13 cellular contexts compared by ENCODE assay signal in the genomic region with DNA sequence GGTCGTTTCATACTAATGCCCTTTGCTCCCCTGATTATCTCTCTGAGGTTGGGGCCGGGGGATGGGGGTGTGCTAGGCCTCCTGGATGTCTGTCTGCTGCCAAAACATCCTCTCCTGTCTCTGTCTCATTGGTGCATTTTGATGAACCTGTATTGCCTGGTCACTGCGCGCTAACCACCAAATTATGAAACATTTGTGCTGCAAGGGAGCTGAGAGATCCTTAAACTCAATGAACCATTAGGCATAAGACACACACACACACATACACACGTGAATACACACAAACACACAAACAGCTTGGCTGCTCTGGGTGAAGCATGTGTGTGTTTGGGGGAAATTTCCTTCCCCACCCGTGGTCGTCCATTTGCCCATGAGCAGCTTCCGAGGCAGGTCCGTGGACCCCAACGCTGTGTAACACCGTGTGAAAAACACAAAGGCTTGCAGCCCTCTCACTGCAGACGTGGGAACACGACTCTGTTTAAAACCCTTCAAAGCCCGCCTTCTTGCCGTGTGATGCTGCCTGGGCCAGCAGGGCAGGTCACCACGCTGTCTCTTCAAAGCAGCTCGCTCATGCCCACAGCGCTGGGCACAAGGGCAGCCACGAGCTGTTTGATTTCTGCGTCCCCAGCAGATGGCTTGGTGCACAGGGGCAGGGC.
DNase-seq lines count a peak whose midpoint lies in the region; FAIRE-seq and TF ChIP-seq lines count a peak whose summit lies in the region.
"Had no signal": no experiment of that assay in that cellular context is flagged by ENCODE, and none has a peak within 500 bp of the region (broad histone marks: within the 10 kb centered on the region; RNA-seq: fewer than 3 reads in every experiment).

No MANE protein-coding gene starts in this region.

- H2BK5ac ChIP-seq in neuronal stem cell (ENCODE audit: low read length) = no peak overlapping the region

- H4K8ac ChIP-seq in neuronal stem cell (ENCODE audit: low read depth, low read length) = no peak overlapping the region

- H3K18ac ChIP-seq in neuronal stem cell (ENCODE audit: low read length) = no peak overlapping the region

- H3K4me3 ChIP-seq in neuronal stem cell (ENCODE audit: low read length in 2 of 2) = no peak overlapping the region
- no peak overlapping the region for H3K4me3 ChIP-seq in kidney (ENCODE audit: low read length in 2 of 2)
- H3K4me3 ChIP-seq: testis had no signal

- no peak overlapping the region for H3K4ac ChIP-seq in neuronal stem cell (ENCODE audit: low read length)

- FAIRE-seq in kidney (lab: Jason Lieb, UNC) = no peak

- H2BK15ac ChIP-seq in neuronal stem cell (ENCODE audit: low read length) = no peak overlapping the region

- peaks cover 3 to 7% of the 10 kb centered on the region in 2 donors for H3K4me1 ChIP-seq in neuronal stem cell (ENCODE audit: control insufficient read depth in 2 of 2, insufficient read depth in 1 of 2, low read depth in 1 of 2, low read length in 2 of 2)
- peaks cover 0 to 7% of the 10 kb centered on the region in 2 donors for H3K4me1 ChIP-seq in kidney (ENCODE audit: control insufficient read depth in 1 of 2, insufficient read depth in 1 of 2, low read depth in 1 of 2, low read length in 2 of 2)
- H3K4me1 ChIP-seq: testis had no signal

- H3K79me1 ChIP-seq in neuronal stem cell (ENCODE audit: low read depth, low read length) = no peaks in the 10 kb centered on the region

- H3K27me3 ChIP-seq in neuronal stem cell (ENCODE audit: control insufficient read depth in 3 of 3, insufficient read depth in 3 of 3, low read depth in 1 of 3, low read length in 3 of 3) = no peaks in the 10 kb centered on the region
- H3K27me3 ChIP-seq: testis had no signal

- no peak overlapping the region for H2AK5ac ChIP-seq in neuronal stem cell (ENCODE audit: low read depth, low read length)

- no CpG with 5 or more reads among the region's 20 CpGs for WGBS in neuronal stem cell (ENCODE audit: extremely low coverage in 2 of 2, insufficient read length in 2 of 2, insufficient replicate concordance in 1 of 2), 2 donors

- no peaks in the 10 kb centered on the region for H3K36me3 ChIP-seq in neuronal stem cell (replicated peaks in 1 of 2; ENCODE audit: control insufficient read depth in 2 of 2, insufficient read depth in 2 of 2, low read length in 2 of 2)
- no peaks in the 10 kb centered on the region for H3K36me3 ChIP-seq in kidney (ENCODE audit: control insufficient read depth in 1 of 2, insufficient read depth in 2 of 2, low read length in 2 of 2)

- H3K9me3 ChIP-seq in neuronal stem cell (replicated peaks in 1 of 2; ENCODE audit: control insufficient read depth in 2 of 2, insufficient read depth in 1 of 2, low read depth in 1 of 2, low read length in 2 of 2) (no peaks in the 10 kb centered on the region), kidney (ENCODE audit: control insufficient read depth in 1 of 2, low read length in 2 of 2) (no peaks in the 10 kb centered on the region)
- H3K9me3 ChIP-seq: testis had no signal

- DNase-seq in NCI-H82 (lab: John Stamatoyannopoulos, UW) = peak; percentile 33
- DNase-seq in NCI-H82 treated with DMSO at 0.1 percent for 48 hours (lab: John Stamatoyannopoulos, UW; ENCODE audit: unreplicated experiment) = no peak
- DNase-seq in KG1 (lab: John Stamatoyannopoulos, UW) = peak; percentile 28
- DNase-seq in neuronal stem cell (ENCODE audit: low spot score) = no peak
- DNase-seq in dedifferentiated amniotic fluid mesenchymal stem cell (ENCODE audit: extremely low spot score) = no peak
- DNase-seq in kidney = no peak
- no peak for DNase-seq in NCI-H1105 treated with DMSO at 0.1 percent for 48 hours (lab: John Stamatoyannopoulos, UW)
- DNase-seq: 8988T; activated CD4-positive, CD25-positive, alpha-beta regulatory T cell treated with anti-CD3 and anti-CD28 coated beads, Interleukin-2, amount 50 U/mL, for 72 hours; DMS 273 treated with DMSO at 0.1 percent for 48 hours; SHP77 treated with DMSO at 0.1 percent for 48 hours; testis had no signal

- H3K4me2 ChIP-seq in neuronal stem cell (ENCODE audit: insufficient read depth, low read length, poor library complexity, severe bottlenecking) = no peak overlapping the region

- no peak overlapping the region for H3K23ac ChIP-seq in neuronal stem cell (ENCODE audit: low read depth, low read length, poor library complexity)

- no peak overlapping the region for H3K14ac ChIP-seq in neuronal stem cell (ENCODE audit: low read length)

- H3K9ac ChIP-seq in neuronal stem cell (ENCODE audit: low read depth, low read length, poor library complexity) = no peak overlapping the region
- H3K9ac ChIP-seq in kidney (ENCODE audit: low read length in 2 of 2) = no peak overlapping the region

- no peak overlapping the region for H2AFZ ChIP-seq in neuronal stem cell (ENCODE audit: low read length)

- H2BK12ac ChIP-seq in neuronal stem cell (ENCODE audit: low read length) = no peak overlapping the region

- peak overlapping the region; percentile 56 for H4K91ac ChIP-seq in neuronal stem cell (ENCODE audit: low read depth, low read length, poor library complexity)

- TF ChIP-seq CTCF in VCaP (conservative IDR thresholded peaks at IDR 0.05) = no peak
- TF ChIP-seq CTCF in kidney (IDR thresholded peaks at IDR 0.05; ENCODE audit: borderline replicate concordance, extremely low read depth, insufficient read depth) = no peak

- H3K27ac ChIP-seq in VCaP (peak overlapping the region; percentile 87; the same call in 1 of the 2 replicates), neuronal stem cell (replicated peaks; ENCODE audit: low read length) (no peak overlapping the region), kidney (ENCODE audit: low read depth in 2 of 2, low read length in 2 of 2) (no peak overlapping the region)
- H3K27ac ChIP-seq: testis had no signal

- intact Hi-C loops in kidney (cut with DNase I) = no loop called here

- no peak overlapping the region for H2BK120ac ChIP-seq in neuronal stem cell (ENCODE audit: low read depth, low read length)

Comparison
In these comparisons a context has a peak if more than half of its experiments do, and no peak if none do; other contexts are left out.
1. DNase-seq: peak in NCI-H82 (single experiment) and KG1 (single experiment); none in NCI-H82 treated with DMSO at 0.1 percent for 48 hours (single experiment), neuronal stem cell (single experiment), dedifferentiated amniotic fluid mesenchymal stem cell (single experiment), kidney (single experiment) and NCI-H1105 treated with DMSO at 0.1 percent for 48 hours (single experiment).